In genomic region chr11:129946965-129947364, GRCh38 we compare ENCODE assay signal across 21 cellular contexts. TPM values are rescaled to one million over a fixed set of nuclear protein-coding genes. Genes with fewer than 3 reads are reported as not detected.
DNase-seq lines count a peak whose midpoint lies in the region; ATAC-seq and TF ChIP-seq lines count a peak whose summit lies in the region.
"Had no signal": no experiment of that assay in that cellular context is flagged by ENCODE, and none has a peak within 500 bp of the region (broad histone marks: within the 10 kb centered on the region; RNA-seq: fewer than 3 reads in every experiment).

No MANE protein-coding gene starts in this region.

- H3K27me3 Mint-ChIP-seq in H9 (ENCODE audit: low read depth): no peaks in the 10 kb centered on the region
- H3K27me3 Mint-ChIP-seq: CD8-positive, alpha-beta memory T cell; IgD-negative memory B cell had no signal

- peaks cover 16 to 31% (median 22%) of the 10 kb centered on the region in 3 experiments; a peak in 6 of 7 replicates for H3K36me3 Mint-ChIP-seq in H9 (ENCODE audit: insufficient read depth in 1 of 3, low read depth in 3 of 3)

- intact Hi-C loops in OCI-LY7 (cut with micrococcal nuclease; ENCODE audit: unreplicated experiment): loop anchor here (1.0 to 5.0 kb wide), 7 partner anchors 24 to 235 kb away; partner anchors contain the start of gene APLP2

- H3K4me1 ChIP-seq in H9 (ENCODE audit: insufficient read depth, low read length) (0 out of 2 replicates have a peak, but pooled peaks cover 4% of the 10 kb centered on the region), OCI-LY7 (ENCODE audit: insufficient read depth, low read length, poor library complexity, severe bottlenecking) (peaks cover 77% of the 10 kb centered on the region), mesenchymal stem cell (ENCODE audit: control insufficient read depth, insufficient read depth, low read depth, low read length) (peaks cover 11% of the 10 kb centered on the region)

- POLR2A ChIA-PET in OCI-LY7 (lab: Charles Lee): interaction anchor here (0.6 to 6.5 kb wide), 26 partner anchors 9 to 1229 kb away, joined by 3 to 88 read pairs (median 6); partner anchors contain the start of genes PRDM10 and ST14

- DNase-seq in H9 (no peak), OCI-LY7 (ENCODE audit: low spot score) (peak; percentile 50), mesenchymal stem cell (no peak), NCI-H526 (lab: John Stamatoyannopoulos, UW) (no peak), UCSD-AML1 (lab: John Stamatoyannopoulos, UW; ENCODE audit: unreplicated experiment) (no peak)
- DNase-seq: C1 segment of cervical spinal cord; CD8-positive, alpha-beta memory T cell; DMS53; EL; Kasumi-1; NCI-H1694; NCI-H2081; NCI-H2171; NCI-H345; NCI-H524; NCI-H82; PC-3; Right ventricle myocardium superior had no signal

- TF ChIP-seq CTCF in H9 (conservative IDR thresholded peaks at IDR 0.05) (no peak), OCI-LY7 (conservative IDR thresholded peaks at IDR 0.05; ENCODE audit: low read length) (no peak)

- H3K27ac Mint-ChIP-seq in H9: peak overlapping the region; percentile 52 to 87 (median 71); a peak in 4 of 7 replicates

- ATAC-seq in GM19467 (IDR thresholded peaks at IDR 0.05; ENCODE audit: unreplicated experiment) (no peak), GM21447 (IDR thresholded peaks at IDR 0.05; ENCODE audit: unreplicated experiment) (no peak)
- ATAC-seq: PC-3 had no signal

- H3K9ac ChIP-seq in H9 (ENCODE audit: extremely low read depth, insufficient read length, low read length) (no peak overlapping the region), mesenchymal stem cell (ENCODE audit: low read length) (no peak overlapping the region)

- H2AK5ac ChIP-seq in H9 (ENCODE audit: insufficient read length, low read length): no peak overlapping the region
- peak overlapping the region; percentile 2 for H2AK5ac ChIP-seq in mesenchymal stem cell (ENCODE audit: low read length, severe bottlenecking)

- H4K8ac ChIP-seq in H9 (replicated peaks; ENCODE audit: insufficient read length, low read depth, low read length) (no peak overlapping the region), mesenchymal stem cell (ENCODE audit: low read length) (no peak overlapping the region)

- H3K4ac ChIP-seq in H9 (ENCODE audit: low read depth, low read length): no peak overlapping the region
- H3K4ac ChIP-seq in mesenchymal stem cell (ENCODE audit: low read depth in 1 of 2, low read length in 2 of 2): no peak overlapping the region

- CTCF ChIA-PET in OCI-LY7 (lab: Charles Lee; ENCODE audit: unreplicated experiment): interaction anchor here (0.5 to 2.2 kb wide), 8 partner anchors 8 to 184 kb away, joined by 3 to 21 read pairs (median 5); no protein-coding TSS in a partner anchor

- no peaks in the 10 kb centered on the region for H3K79me1 ChIP-seq in H9 (ENCODE audit: insufficient read depth, low read depth, low read length, poor library complexity, severe bottlenecking)
- peaks cover 4% of the 10 kb centered on the region for H3K79me1 ChIP-seq in mesenchymal stem cell (replicated peaks; ENCODE audit: low read length, poor library complexity, severe bottlenecking)

- no peaks in the 10 kb centered on the region for H3K23me2 ChIP-seq in H9 (ENCODE audit: insufficient read length, low read depth, low read length, poor library complexity, severe bottlenecking)

- H3K9me3 ChIP-seq in H9 (ENCODE audit: control insufficient read depth, low read depth, low read length): no peaks in the 10 kb centered on the region
- no peaks in the 10 kb centered on the region for H3K9me3 ChIP-seq in OCI-LY7 (ENCODE audit: low read length)
- H3K9me3 ChIP-seq in mesenchymal stem cell (ENCODE audit: control insufficient read depth, low read length): no peaks in the 10 kb centered on the region

- H2BK12ac ChIP-seq in H9 (ENCODE audit: insufficient read length, low read depth, low read length) (no peak overlapping the region), mesenchymal stem cell (ENCODE audit: low read length in 2 of 2) (no peak overlapping the region)

- H2BK5ac ChIP-seq in H9 (ENCODE audit: insufficient read length, low read length) (no peak overlapping the region), mesenchymal stem cell (ENCODE audit: low read depth, low read length, poor library complexity, severe bottlenecking) (no peak overlapping the region)

- H4K91ac ChIP-seq in H9 (ENCODE audit: insufficient read length, low read depth, low read length) (no peak overlapping the region), mesenchymal stem cell (ENCODE audit: low read length) (no peak overlapping the region)

- H3K27ac ChIP-seq in H9 (ENCODE audit: insufficient read length, low read depth, low read length) (no peak overlapping the region), OCI-LY7 (ENCODE audit: low read depth, low read length, poor library complexity, severe bottlenecking) (peak overlapping the region; percentile 91), mesenchymal stem cell (ENCODE audit: low read length, poor library complexity, severe bottlenecking) (no peak overlapping the region)

- BruUV-seq in OCI-LY7 (replicated peaks; lab: Mats Ljungman, UMichigan): TSS peak; percentile 61

- WGBS in H9 (ENCODE audit: extremely low coverage, insufficient read length, low lambda C conversion rate): no CpG with 5 or more reads among the region's 15 CpGs
- WGBS in mesenchymal stem cell: 97% methylated on average over 15 of the region's 15 CpGs

- H3K56ac ChIP-seq in H9 (ENCODE audit: insufficient read length, low read depth, low read length): no peak overlapping the region

- H2AFZ ChIP-seq in H9 (ENCODE audit: low read length) (no peak overlapping the region), OCI-LY7 (ENCODE audit: low read length) (no peak overlapping the region; the same call in 1 of the 2 replicates), mesenchymal stem cell (ENCODE audit: low read depth, low read length) (no peak overlapping the region)

- H3K23ac ChIP-seq in H9 (ENCODE audit: insufficient read length, low read depth, low read length) (no peak overlapping the region), mesenchymal stem cell (ENCODE audit: low read length in 2 of 2) (no peak overlapping the region)

- no peaks in the 10 kb centered on the region for H3K9me3 Mint-ChIP-seq in H9
- H3K9me3 Mint-ChIP-seq: CD8-positive, alpha-beta memory T cell; IgD-negative memory B cell had no signal

- peaks cover 22 to 24% of the 10 kb centered on the region in 2 experiments for H3K4me1 Mint-ChIP-seq in H9
- H3K4me1 Mint-ChIP-seq: CD8-positive, alpha-beta memory T cell had no signal

- H2BK120ac ChIP-seq in H9 (ENCODE audit: low read depth, low read length, poor library complexity, severe bottlenecking) (no peak overlapping the region), mesenchymal stem cell (ENCODE audit: low read depth, low read length) (no peak overlapping the region)

- H3T11ph ChIP-seq in H9 (ENCODE audit: low read length): no peak overlapping the region

- no peaks in the 10 kb centered on the region for H3K9me2 ChIP-seq in OCI-LY7 (ENCODE audit: insufficient read depth, low read length)

- H3K4me2 ChIP-seq in H9 (ENCODE audit: insufficient read depth, insufficient read length, low read length) (no peak overlapping the region), OCI-LY7 (ENCODE audit: low read length) (peak overlapping the region; percentile 78), mesenchymal stem cell (ENCODE audit: low read length, poor library complexity, severe bottlenecking) (no peak overlapping the region)

- no peaks in the 10 kb centered on the region for H4K20me1 ChIP-seq in H9 (ENCODE audit: control insufficient read depth, insufficient read depth, insufficient read length)
- no peaks in the 10 kb centered on the region for H4K20me1 ChIP-seq in OCI-LY7 (ENCODE audit: insufficient read depth, low read length)

- H3K18ac ChIP-seq in H9 (ENCODE audit: insufficient read length, low read depth, low read length) (no peak overlapping the region), mesenchymal stem cell (ENCODE audit: low read depth in 1 of 2, low read length in 2 of 2) (no peak overlapping the region)

- H3K36me3 ChIP-seq in OCI-LY7 (ENCODE audit: insufficient read depth, low read length) (peaks cover 37% of the 10 kb centered on the region), mesenchymal stem cell (ENCODE audit: control insufficient read depth in 1 of 2, insufficient read depth in 2 of 2, low read depth in 1 of 2, low read length in 2 of 2) (peaks cover 19 to 39% of the 10 kb centered on the region in 2 experiments)

- no peak overlapping the region for H3K14ac ChIP-seq in H9 (ENCODE audit: insufficient read depth, low read length)
- H3K14ac ChIP-seq in mesenchymal stem cell (ENCODE audit: low read length in 2 of 2): no peak overlapping the region

- H2BK15ac ChIP-seq in H9 (ENCODE audit: low read depth, low read length): no peak overlapping the region
- H2BK15ac ChIP-seq in mesenchymal stem cell (ENCODE audit: low read depth, poor library complexity, severe bottlenecking): no peak overlapping the region

- H3K4me3 ChIP-seq in OCI-LY7 (ENCODE audit: low read depth, low read length, poor library complexity, severe bottlenecking): peak overlapping the region; percentile 81
- no peak overlapping the region for H3K4me3 ChIP-seq in mesenchymal stem cell (ENCODE audit: insufficient read depth in 1 of 2, low read depth in 1 of 2, low read length in 2 of 2)

- H2BK20ac ChIP-seq in H9 (ENCODE audit: low read depth, low read length, poor library complexity, severe bottlenecking): no peak overlapping the region

- no peak overlapping the region for H3K4me3 Mint-ChIP-seq in H9
- H3K4me3 Mint-ChIP-seq: CD8-positive, alpha-beta memory T cell; IgD-negative memory B cell had no signal

- H3K27me3 ChIP-seq in H9 (ENCODE audit: insufficient read depth, low read length): no peaks in the 10 kb centered on the region
- H3K27me3 ChIP-seq in mesenchymal stem cell (ENCODE audit: control insufficient read depth in 1 of 2, insufficient read depth in 1 of 2, low read length in 2 of 2): no peaks in the 10 kb centered on the region

- no peak overlapping the region for H4K5ac ChIP-seq in H9 (ENCODE audit: insufficient read length, low read depth, low read length)

- H3K79me2 ChIP-seq in H9 (ENCODE audit: insufficient read depth, low read length) (no peaks in the 10 kb centered on the region), OCI-LY7 (ENCODE audit: insufficient read depth, low read depth, low read length) (peaks cover 54% of the 10 kb centered on the region)

RNA-seq across cellular contexts. Expression of gene NFRKB, which starts 51.6 kb away (rescaled TPM):
- total RNA-seq in H9 (2021) (40.3 and 41.0 TPM in 2 replicates), OCI-LY7 (2022) (35.5 and 36.3 TPM in 2 replicates)
- 22.2 and 31.2 TPM in 2 replicates for total RNA-seq in OCI-LY7 (2014; rRNA removed; shearing (Covaris generic))
- 8.0 TPM for polyA plus RNA-seq in mesenchymal stem cell (2013, experiment 1 of 2)
- 6.7 TPM for polyA plus RNA-seq in mesenchymal stem cell (2013, experiment 2 of 2)

RNA-seq across cellular contexts. Expression of gene PRDM10, which starts 55.7 kb away (rescaled TPM):
- total RNA-seq in H9 (2021) (7.7 and 9.6 TPM in 2 replicates), OCI-LY7 (2022) (59.2 and 60.6 TPM in 2 replicates)
- 28.7 and 29.8 TPM in 2 replicates for total RNA-seq in OCI-LY7 (2014; rRNA removed; shearing (Covaris generic))
- 3.5 TPM for polyA plus RNA-seq in mesenchymal stem cell (2013, experiment 1 of 2)
- polyA plus RNA-seq in mesenchymal stem cell (2013, experiment 2 of 2): 3.2 TPM
